ENCODE assay signal across 1 cellular context in the genomic region with DNA sequence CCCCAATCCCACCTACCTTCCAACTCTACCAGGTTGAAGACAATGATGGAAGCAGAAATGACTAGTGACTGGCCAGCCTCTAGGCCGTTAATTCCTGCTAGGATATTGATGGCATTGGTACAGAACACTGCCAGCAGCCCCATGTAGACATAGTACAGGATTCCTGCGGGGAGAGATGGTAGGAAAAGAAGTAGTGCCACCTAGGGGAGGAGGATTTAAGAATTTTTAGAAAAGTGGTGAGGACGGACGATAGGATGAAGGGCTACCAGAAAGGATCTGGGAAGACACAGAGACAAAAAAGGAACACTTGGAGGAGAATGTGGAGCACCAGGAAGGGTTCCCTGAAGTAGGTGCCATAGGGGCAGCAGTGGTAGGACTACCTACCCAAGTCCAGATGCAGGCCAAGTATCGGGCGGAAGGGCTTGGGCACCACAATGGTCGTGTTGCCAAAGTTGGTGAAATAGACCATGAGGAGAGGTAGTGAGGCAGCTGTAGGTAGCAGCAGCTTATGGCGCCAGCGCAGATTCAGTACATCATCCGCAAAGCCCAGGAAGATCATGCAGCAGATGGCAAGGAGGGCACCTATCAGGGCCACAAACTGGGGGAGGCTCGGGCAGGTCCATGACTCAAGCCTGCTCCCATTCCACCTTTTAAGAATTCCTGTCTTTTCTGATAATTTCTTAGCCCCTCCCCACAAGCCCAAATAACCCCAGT.
TF ChIP-seq lines count a peak whose summit lies in the region.

No MANE protein-coding gene starts in this region.

TF ChIP-seq in endothelial cell of umbilical vein, 7 proteins besides CTCF, POLR2A, EP300 and RAD21:
- no peak for TF ChIP-seq JUN (IDR thresholded peaks at IDR 0.05; ENCODE audit: borderline replicate concordance, insufficient read depth, insufficient read length, low read depth)
- TF ChIP-seq GATA2 (IDR thresholded peaks at IDR 0.05; ENCODE audit: insufficient read depth, insufficient read length, low read depth, low read length): no peak
- TF ChIP-seq, protein P1, sequence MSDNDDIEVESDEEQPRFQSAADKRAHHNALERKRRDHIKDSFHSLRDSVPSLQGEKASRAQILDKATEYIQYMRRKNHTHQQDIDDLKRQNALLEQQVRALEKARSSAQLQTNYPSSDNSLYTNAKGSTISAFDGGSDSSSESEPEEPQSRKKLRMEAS (IDR thresholded peaks at IDR 0.05; ENCODE audit: insufficient read depth, insufficient read length): no peak
- no peak for TF ChIP-seq MYC (IDR thresholded peaks at IDR 0.05; ENCODE audit: low read depth, low read length)
- no peak for TF ChIP-seq FOS (IDR thresholded peaks at IDR 0.05; ENCODE audit: borderline replicate concordance, insufficient read depth, low read length)
- TF ChIP-seq EZH2 (IDR thresholded peaks at IDR 0.05; ENCODE audit: borderline replicate concordance, low read depth, low read length, severe bottlenecking): no peak
- TF ChIP-seq POLR2AphosphoS5 (IDR thresholded peaks at IDR 0.05; ENCODE audit: insufficient read depth, low read depth, low read length): no peak
